ENCODE assay signal across 18 cellular contexts in genomic region chr7:14419554-14419953, GRCh38.
"Had no signal": no experiment of that assay in that cellular context is flagged by ENCODE, and none has a peak within 500 bp of the region (broad histone marks: within the 10 kb centered on the region; RNA-seq: fewer than 3 reads in every experiment).

No MANE protein-coding gene starts in this region.

- H3K27ac ChIP-seq: esophagus muscularis mucosa, gastrocnemius medialis, thoracic aorta, uterus had no signal

- H3K4me1 Mint-ChIP-seq: activated naive CD4-positive, alpha-beta T cell treated with anti-CD3 and anti-CD28 coated beads, Interleukin-2, amount 50 U/mL, for 24 hours; naive B cell; stimulated activated naive CD8-positive, alpha-beta T cell treated with anti-CD3 and anti-CD28 coated beads, Interleukin-15, amount 100 ng/mL, for 72 hours had no signal

- H3K36me3 ChIP-seq: esophagus muscularis mucosa, gastrocnemius medialis, heart right ventricle, thoracic aorta, uterus had no signal

- H3K27ac Mint-ChIP-seq: activated naive CD4-positive, alpha-beta T cell treated with anti-CD3 and anti-CD28 coated beads, Interleukin-2, amount 50 U/mL, for 24 hours; activated T-cell treated with anti-CD3 and anti-CD28 coated beads, Interleukin-2, amount 50 U/mL, for 24 hours; brain; stimulated activated naive CD8-positive, alpha-beta T cell treated with anti-CD3 and anti-CD28 coated beads, Interleukin-15, amount 100 ng/mL, for 72 hours had no signal

- H3K4me3 ChIP-seq: esophagus muscularis mucosa, gastrocnemius medialis, heart right ventricle, thoracic aorta, uterus had no signal

- H3K9me3 ChIP-seq: esophagus muscularis mucosa, gastrocnemius medialis, thoracic aorta, uterus had no signal

- FAIRE-seq: endometrium had no signal

- DNase-seq: activated effector memory CD4-positive, alpha-beta T cell treated with Interleukin-2 at 50 U/mL for 16 hours; activated T-cell treated with anti-CD3 and anti-CD28 coated beads, Interleukin-2, amount 50 U/mL, for 24 hours; amniotic stem cell; gastrocnemius medialis; heart right ventricle; kidney; naive B cell; stimulated activated CD4-positive, alpha-beta T cell treated with anti-CD3 and anti-CD28 coated beads, Interleukin-15, amount 100 ng/mL, for 24 hours; stimulated activated CD4-positive, alpha-beta T cell treated with anti-CD3 and anti-CD28 coated beads, Interleukin-4, amount 100 ng/mL, for 4 hours; stimulated activated naive CD8-positive, alpha-beta T cell treated with anti-CD3 and anti-CD28 coated beads, Interleukin-15, amount 100 ng/mL, for 72 hours; T-helper 2 cell; uterus had no signal

- H3K36me3 Mint-ChIP-seq: activated naive CD4-positive, alpha-beta T cell treated with anti-CD3 and anti-CD28 coated beads, Interleukin-2, amount 50 U/mL, for 24 hours; naive B cell had no signal

- H3K27me3 ChIP-seq: esophagus muscularis mucosa, gastrocnemius medialis, heart right ventricle, uterus had no signal

- H3K4me1 ChIP-seq: gastrocnemius medialis, uterus had no signal

- ATAC-seq: activated CD4-positive, CD25-positive, alpha-beta regulatory T cell treated with anti-CD3 and anti-CD28 coated beads, Interleukin-2, amount 50 U/mL, for 24 hours; gastrocnemius medialis; stimulated activated naive CD8-positive, alpha-beta T cell treated with anti-CD3 and anti-CD28 coated beads, Interleukin-15, amount 100 ng/mL, for 72 hours had no signal

- H3K27me3 Mint-ChIP-seq: activated naive CD4-positive, alpha-beta T cell treated with anti-CD3 and anti-CD28 coated beads, Interleukin-2, amount 50 U/mL, for 24 hours; activated T-cell treated with anti-CD3 and anti-CD28 coated beads, Interleukin-2, amount 50 U/mL, for 24 hours; brain; naive B cell; stimulated activated naive CD8-positive, alpha-beta T cell treated with anti-CD3 and anti-CD28 coated beads, Interleukin-15, amount 100 ng/mL, for 72 hours had no signal

- H3K4me3 Mint-ChIP-seq: activated naive CD4-positive, alpha-beta T cell treated with anti-CD3 and anti-CD28 coated beads, Interleukin-2, amount 50 U/mL, for 24 hours; activated T-cell treated with anti-CD3 and anti-CD28 coated beads, Interleukin-2, amount 50 U/mL, for 24 hours; naive B cell; stimulated activated naive CD8-positive, alpha-beta T cell treated with anti-CD3 and anti-CD28 coated beads, Interleukin-15, amount 100 ng/mL, for 72 hours had no signal

- H3K9me3 Mint-ChIP-seq: activated naive CD4-positive, alpha-beta T cell treated with anti-CD3 and anti-CD28 coated beads, Interleukin-2, amount 50 U/mL, for 24 hours; activated T-cell treated with anti-CD3 and anti-CD28 coated beads, Interleukin-2, amount 50 U/mL, for 24 hours; stimulated activated naive CD8-positive, alpha-beta T cell treated with anti-CD3 and anti-CD28 coated beads, Interleukin-15, amount 100 ng/mL, for 72 hours had no signal
